17 cellular contexts compared by ENCODE assay signal in the genomic region with DNA sequence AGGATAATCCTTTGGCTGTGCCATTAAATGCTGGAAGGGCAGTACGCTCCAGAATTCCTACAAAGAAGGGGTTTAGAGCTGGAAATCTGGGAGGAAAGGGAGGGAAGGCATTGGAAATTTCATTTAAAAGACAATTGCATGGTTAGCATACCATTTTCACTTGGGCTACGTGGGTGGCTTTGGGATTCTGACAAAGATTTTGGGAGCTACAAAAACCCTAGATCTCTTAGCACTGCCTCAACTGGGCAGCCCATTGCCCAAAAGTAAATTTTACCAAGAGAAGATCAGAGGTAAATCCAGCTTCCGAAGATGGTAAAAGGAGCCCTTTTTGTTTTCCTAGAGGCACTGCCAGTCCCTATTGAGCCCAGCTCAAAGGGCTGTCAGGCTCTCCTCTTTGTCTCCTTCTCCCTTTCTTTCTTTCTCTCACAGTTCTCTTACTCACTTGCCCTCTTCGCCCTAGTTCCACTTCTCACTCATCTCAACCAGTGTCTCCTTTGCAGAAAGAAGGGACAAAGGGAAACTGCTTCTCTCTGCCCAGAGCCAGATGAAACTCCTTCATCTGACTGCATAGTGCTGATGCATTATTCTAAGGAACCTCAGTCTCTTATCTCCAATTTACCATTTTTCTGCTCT.
"Had no signal": no experiment of that assay in that cellular context is flagged by ENCODE, and none has a peak within 500 bp of the region (broad histone marks: within the 10 kb centered on the region; RNA-seq: fewer than 3 reads in every experiment).

No MANE protein-coding gene starts in this region.

- H3K36me3 Mint-ChIP-seq: naive thymus-derived CD4-positive, alpha-beta T cell; stimulated activated memory B cell treated with anti-CD40 and anti-IgM and Interleukin-4, amounts not matched to agents 10 μg/mL and 1 μg/mL and 100 μg/mL, for 72 hours had no signal

- DNase-seq: activated naive CD4-positive, alpha-beta T cell treated with Interleukin-2 at 50 U/mL for 16 hours; activated T-cell treated with anti-CD3 and anti-CD28 coated beads for 4 hours; heart right ventricle; mucosa of descending colon; naive thymus-derived CD4-positive, alpha-beta T cell; posterior cingulate gyrus; stimulated activated CD4-positive, alpha-beta T cell treated with anti-CD3 and anti-CD28 coated beads, Interleukin-2, amount 100 ng/mL, for 48 hours; tibial artery; uterus had no signal

- H3K36me3 ChIP-seq: ascending aorta, gastroesophageal sphincter, heart right ventricle, neutrophil, tibial artery, uterus had no signal

- H3K27ac Mint-ChIP-seq: activated T-helper 17 cell treated with anti-CD3 and anti-CD28 coated beads, Interleukin-2, amount 50 U/mL, for 72 hours; naive thymus-derived CD4-positive, alpha-beta T cell; stimulated activated memory B cell treated with anti-CD40 and anti-IgM and Interleukin-4, amounts not matched to agents 10 μg/mL and 1 μg/mL and 100 μg/mL, for 72 hours; T-helper 2 cell treated with Interferon-gamma antibody and Interleukin-4, amounts not matched to agents 5 μg/mL and 100 μg/mL, for 36 hours had no signal

- H3K9me3 Mint-ChIP-seq: activated T-helper 17 cell treated with anti-CD3 and anti-CD28 coated beads, Interleukin-2, amount 50 U/mL, for 72 hours; stimulated activated memory B cell treated with anti-CD40 and anti-IgM and Interleukin-4, amounts not matched to agents 10 μg/mL and 1 μg/mL and 100 μg/mL, for 72 hours had no signal

- H3K27me3 ChIP-seq: ascending aorta, gastroesophageal sphincter, heart right ventricle, neutrophil, tibial artery, uterus had no signal

- H3K27ac ChIP-seq: ascending aorta, gastroesophageal sphincter, heart right ventricle, neutrophil, tibial artery, uterus had no signal

- ATAC-seq: activated CD4-positive, CD25-positive, alpha-beta regulatory T cell treated with anti-CD3 and anti-CD28 coated beads, Interleukin-2, amount 50 U/mL, for 24 hours; activated T-helper 17 cell treated with anti-CD3 and anti-CD28 coated beads, Interleukin-2, amount 50 U/mL, for 72 hours; gastroesophageal sphincter; heart right ventricle; left lobe of liver; mucosa of descending colon; naive thymus-derived CD4-positive, alpha-beta T cell; stimulated activated memory B cell treated with anti-CD40 and anti-IgM and Interleukin-4, amounts not matched to agents 10 μg/mL and 1 μg/mL and 100 μg/mL, for 72 hours had no signal

- H3K27me3 Mint-ChIP-seq: activated T-helper 17 cell treated with anti-CD3 and anti-CD28 coated beads, Interleukin-2, amount 50 U/mL, for 72 hours; naive thymus-derived CD4-positive, alpha-beta T cell; stimulated activated memory B cell treated with anti-CD40 and anti-IgM and Interleukin-4, amounts not matched to agents 10 μg/mL and 1 μg/mL and 100 μg/mL, for 72 hours had no signal

- H3K9me3 ChIP-seq: ascending aorta, gastroesophageal sphincter, heart right ventricle, mucosa of descending colon, neutrophil, tibial artery, uterus had no signal

- H3K4me3 ChIP-seq: ascending aorta, gastroesophageal sphincter, heart right ventricle, mucosa of descending colon, tibial artery, uterus had no signal

- H3K4me1 ChIP-seq: ascending aorta, heart right ventricle, tibial artery, uterus had no signal

- H3K4me3 Mint-ChIP-seq: activated T-helper 17 cell treated with anti-CD3 and anti-CD28 coated beads, Interleukin-2, amount 50 U/mL, for 72 hours; naive thymus-derived CD4-positive, alpha-beta T cell; stimulated activated memory B cell treated with anti-CD40 and anti-IgM and Interleukin-4, amounts not matched to agents 10 μg/mL and 1 μg/mL and 100 μg/mL, for 72 hours; T-helper 2 cell treated with Interferon-gamma antibody and Interleukin-4, amounts not matched to agents 5 μg/mL and 100 μg/mL, for 36 hours had no signal

- H3K4me1 Mint-ChIP-seq: activated T-helper 17 cell treated with anti-CD3 and anti-CD28 coated beads, Interleukin-2, amount 50 U/mL, for 72 hours; naive thymus-derived CD4-positive, alpha-beta T cell; stimulated activated memory B cell treated with anti-CD40 and anti-IgM and Interleukin-4, amounts not matched to agents 10 μg/mL and 1 μg/mL and 100 μg/mL, for 72 hours had no signal
